In the genomic region with DNA sequence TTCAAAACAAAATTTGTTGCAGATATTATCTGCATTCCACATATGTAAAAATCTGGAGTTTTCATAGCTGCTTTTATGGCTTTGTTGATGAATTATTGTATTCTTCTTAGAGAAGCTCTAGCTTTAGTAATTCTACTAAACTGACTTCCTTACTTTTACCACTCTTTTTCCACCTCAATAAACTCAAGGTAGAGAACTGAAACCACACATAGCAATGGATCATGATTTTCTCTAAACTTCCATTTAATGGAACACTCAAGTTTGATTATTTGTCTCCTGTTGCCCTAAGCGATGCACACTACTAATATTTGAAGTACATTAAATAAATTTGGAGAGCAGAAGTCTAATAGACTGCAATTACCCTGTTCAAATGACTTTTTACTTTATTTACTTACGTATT, we compare ENCODE assay signal across 20 cellular contexts.
"Had no signal": no experiment of that assay in that cellular context is flagged by ENCODE, and none has a peak within 500 bp of the region (broad histone marks: within the 10 kb centered on the region; RNA-seq: fewer than 3 reads in every experiment).

No MANE protein-coding gene starts in this region.

- DNase-seq: cortex of kidney; effector memory CD8-positive, alpha-beta T cell; erythroblast; esophagus squamous epithelium; foreskin melanocyte; hypothalamus; immature natural killer cell; islet precursor cell; kidney glomerular epithelial cell; left colon; left ventricle myocardium superior; lower lobe of right lung; naive thymus-derived CD4-positive, alpha-beta T cell; stimulated activated CD4-positive, alpha-beta T cell treated with anti-CD3 and anti-CD28 coated beads, Interleukin-12 subunit alpha, Interleukin-12 subunit beta, amount 100 ng/mL, for 4 hours; stimulated activated CD4-positive, alpha-beta T cell treated with anti-CD3 and anti-CD28 coated beads, Interleukin-1b, Interleukin-23, amount 100 ng/mL, for 48 hours; stimulated activated CD4-positive, alpha-beta T cell treated with anti-CD3 and anti-CD28 coated beads, Interleukin-4, amount 100 ng/mL, for 24 hours; stimulated activated naive CD8-positive, alpha-beta T cell treated with anti-CD3 and anti-CD28 coated beads, Interleukin-15, Interleukin-2, amounts not matched to agents 100 U/mL and 50 U/mL, for 24 hours; substantia nigra; testis; tibial artery had no signal
